8 cellular contexts compared by ENCODE assay signal in the genomic region with DNA sequence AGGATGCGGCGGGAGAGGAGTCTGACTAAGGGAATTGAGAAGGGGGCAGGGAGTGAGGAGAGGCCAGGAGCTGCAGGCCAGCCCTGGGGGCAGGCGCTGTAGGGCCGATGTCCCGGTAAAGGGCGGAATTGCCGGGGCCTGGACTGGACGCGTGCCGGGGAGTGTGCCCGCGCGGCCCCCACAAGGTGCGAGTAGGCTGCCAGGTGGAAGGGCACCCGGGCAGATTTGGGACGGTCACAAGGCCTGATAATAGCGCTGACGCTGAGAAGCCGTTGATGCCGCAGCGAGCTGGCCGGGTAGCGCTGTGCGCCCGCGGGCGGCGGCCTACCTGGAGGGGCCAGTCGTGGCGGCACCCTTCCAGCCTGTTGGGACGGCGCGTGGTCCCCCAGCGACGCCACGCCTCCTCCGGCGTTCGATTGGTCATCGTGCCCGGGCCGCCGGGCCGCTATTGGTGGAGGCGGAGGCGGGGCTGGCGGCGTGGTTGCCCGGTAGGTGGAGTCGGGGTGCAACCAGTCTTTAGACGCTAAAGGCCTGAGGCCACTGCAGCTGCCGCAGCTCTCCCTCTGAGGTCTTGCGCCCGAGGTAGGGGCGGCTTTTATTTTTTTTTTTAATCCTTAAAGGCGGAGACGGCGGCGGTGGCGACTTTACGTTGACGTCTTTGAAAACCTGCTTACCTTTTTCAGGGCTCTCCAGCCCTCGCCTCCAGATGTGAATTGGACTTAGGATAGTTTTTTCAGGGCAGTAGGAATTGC. TPM values are rescaled to one million over a fixed set of nuclear protein-coding genes. Genes with fewer than 3 reads are reported as not detected.
A peak's percentile ranks its signal among the peaks of the same experiment; 100 is the strongest.
DNase-seq lines count a peak whose midpoint lies in the region; ATAC-seq, FAIRE-seq and TF ChIP-seq lines count a peak whose summit lies in the region.

No MANE protein-coding gene starts in this region.

- H3K36me3 ChIP-seq in bronchial epithelial cell (ENCODE audit: control insufficient read depth, insufficient read depth, low read length) = no peaks in the 10 kb centered on the region
- H3K36me3 ChIP-seq in keratinocyte (ENCODE audit: control insufficient read depth in 2 of 2, extremely low read depth in 1 of 2, insufficient read depth in 2 of 2, low read length in 2 of 2) = no peaks in the 10 kb centered on the region

- H3K27ac ChIP-seq in keratinocyte (ENCODE audit: control insufficient read depth, insufficient read depth, low read length) = peak overlapping the region; percentile 89

- H3K4me1 Mint-ChIP-seq in T-helper 1 cell treated with Interleukin-12 subunit alpha and Interleukin-12 subunit beta and Interleukin-4 antibody, amounts not matched to agents 30 μg/mL and 1 μg/mL, for 36 hours (ENCODE audit: low read depth) = peaks cover 47% of the 10 kb centered on the region

- peak overlapping the region; percentile 99 for H3K27ac Mint-ChIP-seq in T-helper 1 cell treated with Interleukin-12 subunit alpha and Interleukin-12 subunit beta and Interleukin-4 antibody, amounts not matched to agents 30 μg/mL and 1 μg/mL, for 36 hours

- no peak for TF ChIP-seq CTCF in bronchial epithelial cell (IDR thresholded peaks at IDR 0.05; ENCODE audit: insufficient read depth, low read length, severe bottlenecking)
- TF ChIP-seq CTCF in keratinocyte (optimal IDR thresholded peaks at IDR 0.05 in 1 of 3, IDR thresholded peaks at IDR 0.05 in 1 of 3, conservative IDR thresholded peaks at IDR 0.05 in 1 of 3; ENCODE audit: extremely low read depth in 1 of 3, insufficient read depth in 2 of 3, low read length in 3 of 3) = peak in 1 of 3 experiments; percentile 15

- ATAC-seq in GM18861 (IDR thresholded peaks at IDR 0.05; ENCODE audit: unreplicated experiment) (peak; percentile 52), HG03064 (IDR thresholded peaks at IDR 0.05; ENCODE audit: low read depth, unreplicated experiment) (peak; percentile 61)

- no peaks in the 10 kb centered on the region for H3K9me3 Mint-ChIP-seq in T-helper 1 cell treated with Interleukin-12 subunit alpha and Interleukin-12 subunit beta and Interleukin-4 antibody, amounts not matched to agents 30 μg/mL and 1 μg/mL, for 36 hours

- H3K9ac ChIP-seq in keratinocyte (ENCODE audit: control insufficient read depth, extremely low read depth, insufficient read depth, low read length) = peak overlapping the region; percentile 95

- peaks cover 4% of the 10 kb centered on the region for H3K9me1 ChIP-seq in keratinocyte (ENCODE audit: control insufficient read depth, extremely low read depth, insufficient read depth, low read length)

- peak overlapping the region; percentile 57 for H3K4me3 ChIP-seq in bronchial epithelial cell (ENCODE audit: low read depth, low read length)
- H3K4me3 ChIP-seq in keratinocyte (ENCODE audit: control insufficient read depth in 2 of 3, extremely low read depth in 1 of 3, insufficient read depth in 2 of 3, low read depth in 1 of 3, low read length in 3 of 3) = peak overlapping the region; percentile 81 to 85 (median 82)

- H3K79me2 ChIP-seq in keratinocyte (ENCODE audit: control insufficient read depth, insufficient read depth, low read length) = peaks cover 51% of the 10 kb centered on the region

- peaks cover 21% of the 10 kb centered on the region for H3K4me1 ChIP-seq in keratinocyte (ENCODE audit: control insufficient read depth, extremely low read depth, insufficient read depth, low read length)

- H4K20me1 ChIP-seq in keratinocyte (ENCODE audit: control insufficient read depth, extremely low read depth, insufficient read depth, low read length) = peaks cover 9% of the 10 kb centered on the region

- dilution Hi-C loops in keratinocyte (cut with MboI; ENCODE audit: extremely low pct_ligation_motif_present, low sequenced_read_pairs) = no loop called here

- FAIRE-seq in bronchial epithelial cell (lab: Jason Lieb, UNC) (no peak), keratinocyte (lab: Jason Lieb, UNC) (no peak)

- peak overlapping the region; percentile 85 for H2AFZ ChIP-seq in keratinocyte (ENCODE audit: control insufficient read depth, low read length)

- H3K27me3 ChIP-seq in bronchial epithelial cell (ENCODE audit: control insufficient read depth, insufficient read depth, low read length) (no peaks in the 10 kb centered on the region), keratinocyte (ENCODE audit: control insufficient read depth, extremely low read depth, insufficient read depth, low read length) (no peaks in the 10 kb centered on the region)

- peak overlapping the region; percentile 61 for H3K4me2 ChIP-seq in keratinocyte (ENCODE audit: control insufficient read depth, extremely low read depth, insufficient read depth, low read depth, low read length)

- H3K9me3 ChIP-seq in keratinocyte (ENCODE audit: control insufficient read depth, low read depth, low read length) = no peaks in the 10 kb centered on the region

- peaks cover 13% of the 10 kb centered on the region for H3K36me3 Mint-ChIP-seq in T-helper 1 cell treated with Interleukin-12 subunit alpha and Interleukin-12 subunit beta and Interleukin-4 antibody, amounts not matched to agents 30 μg/mL and 1 μg/mL, for 36 hours (ENCODE audit: low read depth)

- H3K4me3 Mint-ChIP-seq in T-helper 1 cell treated with Interleukin-12 subunit alpha and Interleukin-12 subunit beta and Interleukin-4 antibody, amounts not matched to agents 30 μg/mL and 1 μg/mL, for 36 hours = peak overlapping the region; percentile 97

- DNase-seq in bronchial epithelial cell (ENCODE audit: low read depth) (peak; percentile 80), keratinocyte (ENCODE audit: low read depth, low spot score) (no peak), DMS53 treated with DMSO at 0.1 percent for 48 hours (lab: John Stamatoyannopoulos, UW; ENCODE audit: unreplicated experiment) (no peak), NCI-H2171 treated with DMSO at 0.1 percent for 48 hours (lab: John Stamatoyannopoulos, UW) (no peak)
- DNase-seq in stimulated activated CD4-positive, alpha-beta T cell treated with anti-CD3 and anti-CD28 coated beads, Interleukin-1b, Interleukin-23, amount 100 ng/mL, for 1 hour (ENCODE audit: low read depth in 2 of 2) = peak; percentile 77 to 84

- H3K27me3 Mint-ChIP-seq in T-helper 1 cell treated with Interleukin-12 subunit alpha and Interleukin-12 subunit beta and Interleukin-4 antibody, amounts not matched to agents 30 μg/mL and 1 μg/mL, for 36 hours (ENCODE audit: low read depth) = no peaks in the 10 kb centered on the region

RNA-seq across cellular contexts. Expression of a gene that starts 0.9 kb away (rescaled TPM):
- total RNA-seq in bronchial epithelial cell = 12.2 and 21.9 TPM in 2 replicates
- 35.6 to 40.2 TPM (median 36.1 TPM) in 3 replicates for polyA plus RNA-seq in keratinocyte
- polyA plus RNA-seq in keratinocyte (2011; ENCODE audit: low read depth) = 13.9 TPM
- 32.7 and 36.5 TPM in 2 replicates for polyA plus RNA-seq in keratinocyte (2011; cell fraction: cytosol; rRNA removed)
- polyA plus RNA-seq in keratinocyte (2011; cell fraction: nucleus; rRNA removed) = 37.6 and 38.6 TPM in 2 replicates
- polyA plus RNA-seq in keratinocyte (2012; ENCODE audit: low replicate concordance) = 11.9 and 22.5 TPM in 2 replicates
- 25.2 to 46.0 TPM (median 27.2 TPM) in 3 replicates for polyA minus RNA-seq in keratinocyte
- polyA minus RNA-seq in keratinocyte (2011; cell fraction: cytosol; rRNA and poly(A)+ RNA removed) = 17.8 TPM
- 16.3 and 17.3 TPM in 2 replicates for polyA minus RNA-seq in keratinocyte (2011; cell fraction: nucleus; rRNA and poly(A)+ RNA removed)

RNA-seq across cellular contexts. Expression of a gene that starts 22.4 kb away (rescaled TPM):
- 2,916 and 3,451 TPM in 2 replicates for total RNA-seq in bronchial epithelial cell
- 3,074 to 3,749 TPM (median 3,195 TPM) in 3 replicates for polyA plus RNA-seq in keratinocyte
- 739 TPM for polyA plus RNA-seq in keratinocyte (2011; ENCODE audit: low read depth)
- 3,588 and 3,690 TPM in 2 replicates for polyA plus RNA-seq in keratinocyte (2011; cell fraction: cytosol; rRNA removed)
- polyA plus RNA-seq in keratinocyte (2011; cell fraction: nucleus; rRNA removed) = 809 and 973 TPM in 2 replicates
- 2,130 and 2,198 TPM in 2 replicates for polyA plus RNA-seq in keratinocyte (2012; ENCODE audit: low replicate concordance)
- 1,672 to 2,665 TPM (median 1,851 TPM) in 3 replicates for polyA minus RNA-seq in keratinocyte
- polyA minus RNA-seq in keratinocyte (2011; cell fraction: cytosol; rRNA and poly(A)+ RNA removed) = 1,240 TPM
- polyA minus RNA-seq in keratinocyte (2011; cell fraction: nucleus; rRNA and poly(A)+ RNA removed) = 286 and 323 TPM in 2 replicates

RNA-seq across cellular contexts. Expression of a gene that starts 54.6 kb away (rescaled TPM):
- not detected in 2 replicates for total RNA-seq in bronchial epithelial cell
- not detected in 3 replicates for polyA plus RNA-seq in keratinocyte
- not detected for polyA plus RNA-seq in keratinocyte (2011; ENCODE audit: low read depth)
- polyA plus RNA-seq in keratinocyte (2011; cell fraction: cytosol; rRNA removed) = not detected in 2 replicates
- not detected in 2 replicates for polyA plus RNA-seq in keratinocyte (2011; cell fraction: nucleus; rRNA removed)
- not detected in 2 replicates for polyA plus RNA-seq in keratinocyte (2012; ENCODE audit: low replicate concordance)
- polyA minus RNA-seq in keratinocyte = not detected in 3 replicates
- polyA minus RNA-seq in keratinocyte (2011; cell fraction: cytosol; rRNA and poly(A)+ RNA removed) = not detected
- not detected in 2 replicates for polyA minus RNA-seq in keratinocyte (2011; cell fraction: nucleus; rRNA and poly(A)+ RNA removed)

Comparison
In these comparisons a context has a peak if more than half of its experiments do, and no peak if none do; other contexts are left out.
1. DNase-seq: peak in bronchial epithelial cell (single experiment) and stimulated activated CD4-positive, alpha-beta T cell treated with anti-CD3 and anti-CD28 coated beads, Interleukin-1b, Interleukin-23, amount 100 ng/mL, for 1 hour (2 of 2); none in keratinocyte (single experiment), DMS53 treated with DMSO at 0.1 percent for 48 hours (single experiment) and NCI-H2171 treated with DMSO at 0.1 percent for 48 hours (single experiment).